Comparison of ENCODE assay signal across 1 cellular context in the genomic region with DNA sequence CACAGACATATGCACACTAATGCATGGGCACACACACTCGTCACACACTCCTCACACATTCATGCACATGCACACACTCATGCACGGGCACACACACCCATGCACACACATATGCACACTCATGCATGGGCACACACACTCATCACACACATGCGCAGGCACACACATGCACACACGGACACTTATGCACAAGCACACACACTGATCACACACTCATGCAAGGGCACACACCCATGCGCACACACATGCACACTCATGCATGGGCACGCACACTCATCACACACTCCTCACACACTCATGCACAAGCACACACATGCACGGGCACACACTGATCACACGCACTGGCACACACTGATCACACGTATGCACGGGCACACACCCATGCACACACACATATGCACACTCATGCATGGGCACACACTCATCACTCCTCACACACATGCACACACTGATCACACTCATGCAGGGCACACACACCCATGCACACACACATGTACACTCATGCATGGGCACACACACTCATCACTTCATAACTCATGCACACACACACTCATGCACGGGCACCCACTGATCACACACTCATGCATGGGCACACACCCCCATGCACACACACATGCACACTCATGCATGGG.
TF ChIP-seq lines count a peak whose summit lies in the region.

No MANE protein-coding gene starts in this region.

TF ChIP-seq in H1, 55 proteins besides CTCF, POLR2A, EP300 and RAD21:
- no peak for TF ChIP-seq CHD1 (IDR thresholded peaks at IDR 0.05; ENCODE audit: low read depth, low read length)
- no peak for TF ChIP-seq MAFK (IDR thresholded peaks at IDR 0.05; ENCODE audit: low read depth, low read length)
- TF ChIP-seq GABPA (IDR thresholded peaks at IDR 0.05; ENCODE audit: borderline replicate concordance, insufficient read depth, low read length), result no peak
- no peak for TF ChIP-seq PHF8 (conservative IDR thresholded peaks at IDR 0.05; ENCODE audit: low read depth, low read length)
- no peak for TF ChIP-seq BRCA1 (IDR thresholded peaks at IDR 0.05; ENCODE audit: low read depth, low read length)
- TF ChIP-seq SIN3A (conservative IDR thresholded peaks at IDR 0.05 in 1 of 2, IDR thresholded peaks at IDR 0.05 in 1 of 2; ENCODE audit: low read depth in 1 of 2, low read length in 2 of 2), result no peak
- TF ChIP-seq YY1 (IDR thresholded peaks at IDR 0.05; ENCODE audit: low read depth, low read length), result no peak
- no peak for TF ChIP-seq GTF2F1 (IDR thresholded peaks at IDR 0.05; ENCODE audit: borderline replicate concordance, low read depth, low read length)
- TF ChIP-seq HDAC2 (IDR thresholded peaks at IDR 0.05; ENCODE audit: borderline replicate concordance in 1 of 2, low read depth in 2 of 2, low read length in 2 of 2), result no peak
- TF ChIP-seq CREB1 (IDR thresholded peaks at IDR 0.05), result no peak
- TF ChIP-seq TEAD4 (IDR thresholded peaks at IDR 0.05; ENCODE audit: low read depth, low read length), result no peak
- no peak for TF ChIP-seq SRF (IDR thresholded peaks at IDR 0.05; ENCODE audit: low read depth, low read length)
- no peak for TF ChIP-seq NANOG (IDR thresholded peaks at IDR 0.05; ENCODE audit: insufficient read depth, low read depth, low read length, poor library complexity, severe bottlenecking)
- TF ChIP-seq TBP (IDR thresholded peaks at IDR 0.05; ENCODE audit: low read depth, low read length), result no peak
- no peak for TF ChIP-seq TCF12 (IDR thresholded peaks at IDR 0.05; ENCODE audit: low read depth, low read length)
